Comparison of ENCODE assay signal across 15 cellular contexts in the genomic region with DNA sequence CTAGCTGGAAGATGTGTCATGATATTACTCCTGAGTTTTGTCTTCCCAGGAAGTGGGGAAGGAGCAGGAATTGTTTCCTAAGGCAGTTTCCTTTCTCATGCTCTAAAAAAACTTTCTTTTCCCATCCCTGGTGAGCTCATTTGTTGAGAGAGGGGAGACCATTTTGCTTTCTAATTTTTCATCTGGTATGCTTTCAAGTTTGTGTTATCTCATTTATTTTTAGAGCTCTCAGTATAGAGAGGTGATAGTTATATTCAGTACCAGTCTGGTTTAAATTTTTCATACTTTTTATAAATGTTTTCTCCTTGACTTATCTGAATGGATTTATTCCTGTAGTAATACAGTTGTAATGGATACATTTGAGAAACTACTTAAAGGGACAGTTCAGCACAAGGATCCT.
"Had no signal": no experiment of that assay in that cellular context is flagged by ENCODE, and none has a peak within 500 bp of the region (broad histone marks: within the 10 kb centered on the region; RNA-seq: fewer than 3 reads in every experiment).

No MANE protein-coding gene starts in this region.

- H3K27ac ChIP-seq: epithelial cell of prostate, esophagus muscularis mucosa, gastrocnemius medialis, psoas muscle, sigmoid colon, skin epidermis had no signal

- H3K27me3 Mint-ChIP-seq: naive thymus-derived CD4-positive, alpha-beta T cell had no signal

- H3K4me3 Mint-ChIP-seq: naive thymus-derived CD4-positive, alpha-beta T cell; nephron progenitor cell had no signal

- H3K9me3 Mint-ChIP-seq: naive thymus-derived CD4-positive, alpha-beta T cell had no signal

- H3K27ac Mint-ChIP-seq: nephron progenitor cell had no signal

- H3K4me1 ChIP-seq: esophagus muscularis mucosa, gastrocnemius medialis, psoas muscle, sigmoid colon had no signal

- H3K27me3 ChIP-seq: esophagus muscularis mucosa, gastrocnemius medialis, sigmoid colon had no signal

- ATAC-seq: gastrocnemius medialis; naive thymus-derived CD4-positive, alpha-beta T cell; psoas muscle had no signal

- DNase-seq: effector memory CD4-positive, alpha-beta T cell; gastrocnemius medialis; kidney; left cardiac atrium; mesendoderm; naive thymus-derived CD4-positive, alpha-beta T cell; nephron progenitor cell; psoas muscle; retina; sigmoid colon; stimulated activated CD4-positive, alpha-beta T cell treated with anti-CD3 and anti-CD28 coated beads, Interleukin-12 subunit alpha, Interleukin-12 subunit beta, amount 100 ng/mL, for 4 hours; stimulated activated naive CD4-positive, alpha-beta T cell treated with Interleukin-2 at 50 U/mL for 16 hours had no signal

- H3K4me1 Mint-ChIP-seq: nephron progenitor cell had no signal

- H3K4me3 ChIP-seq: esophagus muscularis mucosa, gastrocnemius medialis, psoas muscle, sigmoid colon, skin epidermis had no signal

- H3K9me3 ChIP-seq: esophagus muscularis mucosa, gastrocnemius medialis, psoas muscle, sigmoid colon had no signal
